ENCODE assay signal across 1 cellular context in the genomic region with DNA sequence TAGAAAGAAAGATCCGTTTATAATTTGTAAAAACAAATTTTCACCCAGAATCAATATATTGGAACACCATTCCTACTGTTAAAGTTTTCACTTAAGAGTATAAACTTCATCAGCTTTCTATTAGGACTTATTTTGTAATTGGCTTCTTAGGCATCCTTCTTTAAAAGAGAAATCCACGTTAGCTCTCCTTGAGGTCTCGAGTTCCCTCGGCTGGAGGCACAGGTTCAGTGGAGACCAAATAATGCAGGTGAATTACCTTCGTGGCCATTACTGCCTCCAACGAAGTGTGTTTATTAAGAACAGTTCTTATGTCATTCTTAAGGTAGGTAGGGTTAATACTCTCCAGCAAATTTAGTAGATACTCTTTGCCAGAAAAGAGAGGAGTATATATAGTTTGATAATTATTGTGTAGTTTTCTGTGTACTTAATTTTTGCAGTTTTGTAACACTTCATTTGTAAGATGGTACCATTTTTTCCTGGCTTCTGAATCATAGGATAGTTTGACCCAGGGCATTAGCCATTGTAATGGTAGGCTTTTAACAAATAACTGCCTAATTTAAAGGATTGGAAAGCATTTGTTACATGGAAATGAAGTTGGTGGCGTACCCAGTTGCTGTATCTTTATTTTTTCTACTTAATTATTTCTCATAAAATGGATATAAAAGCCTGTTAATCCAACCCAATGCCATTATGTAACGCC.
TF ChIP-seq lines count a peak whose summit lies in the region.

No MANE protein-coding gene starts in this region.

TF ChIP-seq in H1, 55 proteins besides CTCF, POLR2A, EP300 and RAD21:
- no peak for TF ChIP-seq SUZ12 (IDR thresholded peaks at IDR 0.05; ENCODE audit: low read length)
- no peak for TF ChIP-seq SIN3A (conservative IDR thresholded peaks at IDR 0.05 in 1 of 2, IDR thresholded peaks at IDR 0.05 in 1 of 2; ENCODE audit: low read depth in 1 of 2, low read length in 2 of 2)
- TF ChIP-seq KDM4A (IDR thresholded peaks at IDR 0.05; ENCODE audit: low read depth, low read length, severe bottlenecking): no peak
- no peak for TF ChIP-seq SIRT6 (IDR thresholded peaks at IDR 0.05; ENCODE audit: low read length)
- no peak for TF ChIP-seq POU5F1 (IDR thresholded peaks at IDR 0.05; ENCODE audit: low read depth, low read length)
- TF ChIP-seq, protein P1, sequence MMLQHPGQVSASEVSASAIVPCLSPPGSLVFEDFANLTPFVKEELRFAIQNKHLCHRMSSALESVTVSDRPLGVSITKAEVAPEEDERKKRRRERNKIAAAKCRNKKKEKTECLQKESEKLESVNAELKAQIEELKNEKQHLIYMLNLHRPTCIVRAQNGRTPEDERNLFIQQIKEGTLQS (IDR thresholded peaks at IDR 0.05; ENCODE audit: insufficient read depth, low read depth, low read length): no peak
- no peak for TF ChIP-seq SP1 (IDR thresholded peaks at IDR 0.05; ENCODE audit: low read depth, low read length)
- no peak for TF ChIP-seq POLR2AphosphoS5 (IDR thresholded peaks at IDR 0.05; ENCODE audit: low read depth, low read length)
- TF ChIP-seq, protein P2, sequence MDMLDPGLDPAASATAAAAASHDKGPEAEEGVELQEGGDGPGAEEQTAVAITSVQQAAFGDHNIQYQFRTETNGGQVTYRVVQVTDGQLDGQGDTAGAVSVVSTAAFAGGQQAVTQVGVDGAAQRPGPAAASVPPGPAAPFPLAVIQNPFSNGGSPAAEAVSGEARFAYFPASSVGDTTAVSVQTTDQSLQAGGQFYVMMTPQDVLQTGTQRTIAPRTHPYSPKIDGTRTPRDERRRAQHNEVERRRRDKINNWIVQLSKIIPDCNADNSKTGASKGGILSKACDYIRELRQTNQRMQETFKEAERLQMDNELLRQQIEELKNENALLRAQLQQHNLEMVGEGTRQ (IDR thresholded peaks at IDR 0.05; ENCODE audit: low read length): no peak
- TF ChIP-seq SP2 (IDR thresholded peaks at IDR 0.05; ENCODE audit: low read length): no peak
- TF ChIP-seq TEAD4 (IDR thresholded peaks at IDR 0.05; ENCODE audit: low read depth, low read length): no peak
- no peak for TF ChIP-seq EZH2 (IDR thresholded peaks at IDR 0.05; ENCODE audit: low read depth, low read length, severe bottlenecking)
- no peak for TF ChIP-seq CHD2 (IDR thresholded peaks at IDR 0.05; ENCODE audit: low read length)
- TF ChIP-seq BRCA1 (IDR thresholded peaks at IDR 0.05; ENCODE audit: low read depth, low read length): no peak
- TF ChIP-seq CBX8 (IDR thresholded peaks at IDR 0.05; ENCODE audit: borderline replicate concordance, low read depth, low read length): no peak
- no peak for TF ChIP-seq CBX5 (IDR thresholded peaks at IDR 0.05; ENCODE audit: low read depth, low read length)
- no peak for TF ChIP-seq FOSL1 (IDR thresholded peaks at IDR 0.05; ENCODE audit: insufficient read depth, low read depth, low read length)
